ENCODE assay signal across 8 cellular contexts in the genomic region with DNA sequence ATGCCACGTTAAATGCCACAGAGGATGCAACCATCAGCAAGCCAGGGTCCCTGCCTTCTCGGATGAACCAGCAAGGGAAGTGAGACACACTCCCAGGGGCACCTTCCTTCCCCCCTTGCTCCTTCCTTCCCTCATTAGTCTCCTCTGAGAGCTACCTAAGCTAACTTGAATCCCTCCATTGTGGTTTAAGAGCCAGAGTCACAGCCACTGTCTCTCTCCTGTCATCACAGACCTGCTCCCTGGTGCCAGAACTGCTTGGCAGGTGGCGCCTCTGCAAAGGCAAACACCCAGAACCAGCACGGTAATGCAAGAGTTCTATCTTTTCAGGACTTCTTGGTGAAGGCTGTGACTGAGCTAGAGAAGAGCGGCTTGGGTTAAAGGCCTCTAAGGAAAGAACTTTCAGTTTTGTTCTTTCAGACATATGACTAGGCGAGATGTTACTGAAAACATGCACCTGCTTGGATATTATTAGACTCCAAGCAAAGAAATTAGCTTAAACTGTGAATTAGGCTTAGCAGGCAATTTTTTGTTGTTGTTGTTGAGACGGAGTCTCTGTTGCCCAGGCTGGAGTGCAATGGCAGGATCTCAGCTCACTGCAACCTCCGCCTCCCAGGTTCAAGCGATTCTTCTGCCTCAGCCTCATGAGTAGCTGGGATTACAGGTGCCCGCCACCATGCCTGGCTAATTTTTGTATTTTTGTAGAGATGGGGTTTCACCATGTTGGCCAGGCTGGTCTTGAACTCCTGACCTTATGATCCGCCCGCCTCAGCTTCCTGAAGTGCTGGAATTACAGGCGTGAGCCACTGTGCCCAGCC. TPM values are rescaled to one million over a fixed set of nuclear protein-coding genes. Genes with fewer than 3 reads are reported as not detected.
DNase-seq lines count a peak whose midpoint lies in the region; ATAC-seq and TF ChIP-seq lines count a peak whose summit lies in the region.
"Not testable (repeated sequence)": the region's sequence is repeated elsewhere in the genome, so short reads cannot be mapped to it uniquely, and the experiment has no call there.

No MANE protein-coding gene starts in this region.

- H3K4me1 Mint-ChIP-seq in CD8-positive, alpha-beta T cell (ENCODE audit: low read depth), result peaks cover 61% of the 10 kb centered on the region
- peaks cover 57% of the 10 kb centered on the region for H3K4me1 Mint-ChIP-seq in activated CD8-positive, alpha-beta memory T cell treated with anti-CD3 and anti-CD28 coated beads, Interleukin-2, amount 10 ng/mL, durations not matched to agents 7 days and 5 days

- H3K9me3 ChIP-seq in CD8-positive, alpha-beta T cell (ENCODE audit: low read length); endocrine pancreas (ENCODE audit: control insufficient read depth, low read length): not testable (repeated sequence)

- not testable (repeated sequence) for TF ChIP-seq CTCF in CD8-positive, alpha-beta T cell (IDR thresholded peaks at IDR 0.05)

- H3K4me1 ChIP-seq in CD8-positive, alpha-beta T cell (ENCODE audit: insufficient read depth, low read length), result peaks cover 11% of the 10 kb centered on the region
- not testable (repeated sequence) for H3K4me1 ChIP-seq in endocrine pancreas (ENCODE audit: control insufficient read depth, insufficient read depth, low read length)

- H3K36me3 ChIP-seq in CD8-positive, alpha-beta T cell (ENCODE audit: insufficient read depth, low read length); endocrine pancreas (ENCODE audit: control insufficient read depth, insufficient read depth, low read length): not testable (repeated sequence)

- H3K27me3 Mint-ChIP-seq in CD8-positive, alpha-beta T cell (ENCODE audit: low read depth); activated CD8-positive, alpha-beta memory T cell treated with anti-CD3 and anti-CD28 coated beads, Interleukin-2, amount 10 ng/mL, durations not matched to agents 7 days and 5 days: not testable (repeated sequence)

- H3K36me3 Mint-ChIP-seq in CD8-positive, alpha-beta T cell, result peaks cover 15% of the 10 kb centered on the region
- peaks cover 28% of the 10 kb centered on the region for H3K36me3 Mint-ChIP-seq in activated CD8-positive, alpha-beta memory T cell treated with anti-CD3 and anti-CD28 coated beads, Interleukin-2, amount 10 ng/mL, durations not matched to agents 7 days and 5 days

- not testable (repeated sequence) for H3K9ac ChIP-seq in endocrine pancreas (ENCODE audit: control insufficient read depth, insufficient read depth, low read length)

- peak; percentile 66 for ATAC-seq in CD8-positive, alpha-beta T cell
- ATAC-seq in GM18867 (IDR thresholded peaks at IDR 0.05; ENCODE audit: unreplicated experiment) (peak; percentile 89), GM21526 (IDR thresholded peaks at IDR 0.05; ENCODE audit: low FRiP score, unreplicated experiment) (peak; percentile 66), HG03066 (IDR thresholded peaks at IDR 0.05; ENCODE audit: low read depth, unreplicated experiment) (peak; percentile 75)
- peak; percentile 61 for ATAC-seq in activated CD8-positive, alpha-beta memory T cell treated with anti-CD3 and anti-CD28 coated beads, Interleukin-2, amount 10 ng/mL, durations not matched to agents 7 days and 5 days

- H3K27ac Mint-ChIP-seq in CD8-positive, alpha-beta T cell, result peak overlapping the region; percentile 89
- H3K27ac Mint-ChIP-seq in activated CD8-positive, alpha-beta memory T cell treated with anti-CD3 and anti-CD28 coated beads, Interleukin-2, amount 10 ng/mL, durations not matched to agents 7 days and 5 days, result peak overlapping the region; percentile 82

- DNase-seq in CD8-positive, alpha-beta T cell, result peak in 2 of 7 experiments; percentile 18 to 43
- peak in 2 of 3 experiments; percentile 15 to 48 for DNase-seq in NCI-H1417 (lab: John Stamatoyannopoulos, UW)
- DNase-seq in activated CD8-positive, alpha-beta memory T cell treated with anti-CD3 and anti-CD28 coated beads, Interleukin-2, amount 10 ng/mL, durations not matched to agents 7 days and 5 days, result peak; percentile 51
- peak; percentile 34 for DNase-seq in stimulated activated CD4-positive, alpha-beta T cell treated with anti-CD3 and anti-CD28 coated beads, Interleukin-15, amount 100 ng/mL, for 24 hours

- not testable (repeated sequence) for H3K27me3 ChIP-seq in CD8-positive, alpha-beta T cell (ENCODE audit: insufficient read depth, low read length); endocrine pancreas (ENCODE audit: control insufficient read depth, insufficient read depth, low read length)

- intact Hi-C loops in CD8-positive, alpha-beta T cell (cut with DNase I, micrococcal nuclease), result not testable (repeated sequence)

- POLR2A ChIA-PET in CD8-positive, alpha-beta T cell (lab: Charles Lee), result interaction anchor here (1.0 to 1.6 kb wide), 2 partner anchors 8 to 14 kb away, joined by 6 read pairs; partner anchors contain the start of gene ERN1

- peak overlapping the region; percentile 57 for H3K4me3 Mint-ChIP-seq in CD8-positive, alpha-beta T cell
- peak overlapping the region; percentile 57 for H3K4me3 Mint-ChIP-seq in activated CD8-positive, alpha-beta memory T cell treated with anti-CD3 and anti-CD28 coated beads, Interleukin-2, amount 10 ng/mL, durations not matched to agents 7 days and 5 days

- not testable (repeated sequence) for H3K27ac ChIP-seq in CD8-positive, alpha-beta T cell (ENCODE audit: low read depth, low read length)

- H3K4me3 ChIP-seq in CD8-positive, alpha-beta T cell (ENCODE audit: low read depth, low read length), result not testable (repeated sequence)
- peak overlapping the region; percentile 12 for H3K4me3 ChIP-seq in endocrine pancreas (ENCODE audit: control insufficient read depth, insufficient read depth, low read length)

- H3K9me3 Mint-ChIP-seq in CD8-positive, alpha-beta T cell; activated CD8-positive, alpha-beta memory T cell treated with anti-CD3 and anti-CD28 coated beads, Interleukin-2, amount 10 ng/mL, durations not matched to agents 7 days and 5 days (ENCODE audit: low read depth): not testable (repeated sequence)

- CTCF ChIA-PET in CD8-positive, alpha-beta T cell (lab: Charles Lee), result interaction anchor here (1.0 to 18.2 kb wide), 5 partner anchors 13 to 201 kb away, joined by 4 to 455 read pairs (median 12); no protein-coding TSS in a partner anchor
- CTCF ChIA-PET in activated CD8-positive, alpha-beta memory T cell treated with anti-CD3 and anti-CD28 coated beads, Interleukin-2, amount 10 ng/mL, durations not matched to agents 7 days and 5 days (lab: Charles Lee), result interaction anchor here (1.0 to 15.3 kb wide), 6 partner anchors 12 to 202 kb away, joined by 3 to 488 read pairs (median 5); no protein-coding TSS in a partner anchor

RNA-seq across cellular contexts. Expression of gene ERN1, which starts 8.8 kb away (rescaled TPM):
- total RNA-seq in CD8-positive, alpha-beta T cell, result 10 to 100 TPM; 57.1 to 64.0 TPM
- 10 to 100 TPM; 21.7 to 22.9 TPM for total RNA-seq in activated CD8-positive, alpha-beta memory T cell treated with anti-CD3 and anti-CD28 coated beads, Interleukin-2, amount 10 ng/mL, durations not matched to agents 7 days and 5 days
